ENCODE assay signal across 17 cellular contexts in genomic region chr15:29811691-29812383, GRCh38. TPM values are rescaled to one million over a fixed set of nuclear protein-coding genes. Genes with fewer than 3 reads are reported as not detected.
DNase-seq lines count a peak whose midpoint lies in the region; TF ChIP-seq lines count a peak whose summit lies in the region.
"Had no signal": no experiment of that assay in that cellular context is flagged by ENCODE, and none has a peak within 500 bp of the region (broad histone marks: within the 10 kb centered on the region; RNA-seq: fewer than 3 reads in every experiment).

No MANE protein-coding gene starts in this region.

- DNase-seq in HFFc6, result no peak
- no peak for DNase-seq in mesothelial cell of epicardium (ENCODE audit: low spot score in 2 of 2, unreplicated experiment in 2 of 2)
- no peak for DNase-seq in Calu3
- no peak for DNase-seq in RPMI8226
- no peak for DNase-seq in glutamatergic neuron
- no peak for DNase-seq in NCI-H524 treated with DMSO at 0.1 percent for 48 hours (lab: John Stamatoyannopoulos, UW)
- DNase-seq: H7, NCI-H1092 treated with DMSO at 0.1 percent for 48 hours, NCI-H146, NCI-H2081, NCI-H446 treated with DMSO at 0.1 percent for 48 hours, NCI-H774 had no signal

- H3K9me3 Mint-ChIP-seq in HFFc6, result no peaks in the 10 kb centered on the region
- peaks cover under 1% of the 10 kb centered on the region for H3K9me3 Mint-ChIP-seq in mesothelial cell of epicardium
- H3K9me3 Mint-ChIP-seq in Calu3 (ENCODE audit: low read depth, unreplicated experiment), result no peaks in the 10 kb centered on the region
- H3K9me3 Mint-ChIP-seq in glutamatergic neuron (ENCODE audit: unreplicated experiment), result no peaks in the 10 kb centered on the region

- no peak overlapping the region; the same call in 1 of the 2 replicates for H3K4me3 Mint-ChIP-seq in HFFc6
- H3K4me3 Mint-ChIP-seq in mesothelial cell of epicardium, result no peak overlapping the region
- no peak overlapping the region for H3K4me3 Mint-ChIP-seq in Calu3 (ENCODE audit: low read depth, unreplicated experiment)
- H3K4me3 Mint-ChIP-seq in glutamatergic neuron (ENCODE audit: unreplicated experiment), result no peak overlapping the region
- H3K4me3 Mint-ChIP-seq: IgD-negative memory B cell had no signal

- peaks cover 67% of the 10 kb centered on the region for H3K4me1 Mint-ChIP-seq in HFFc6 (ENCODE audit: low read depth)
- H3K4me1 Mint-ChIP-seq in mesothelial cell of epicardium, result peaks cover 61% of the 10 kb centered on the region
- peaks cover 9% of the 10 kb centered on the region for H3K4me1 Mint-ChIP-seq in Calu3 (ENCODE audit: low read depth, unreplicated experiment)
- H3K4me1 Mint-ChIP-seq in glutamatergic neuron (ENCODE audit: low read depth, unreplicated experiment), result peaks cover 55% of the 10 kb centered on the region

- intact Hi-C loops in Calu3 (cut with micrococcal nuclease; ENCODE audit: unreplicated experiment), result loop anchor here (1.0 to 10.0 kb wide), 2 partner anchors 8 to 137 kb away; no protein-coding TSS in a partner anchor

- TF ChIP-seq CTCF in 22Rv1 (IDR thresholded peaks at IDR 0.05) (no peak), HFFc6 (IDR thresholded peaks at IDR 0.05) (no peak), VCaP (conservative IDR thresholded peaks at IDR 0.05) (no peak), mesothelial cell of epicardium (IDR thresholded peaks at IDR 0.05; ENCODE audit: unreplicated experiment) (no peak), Calu3 (IDR thresholded peaks at IDR 0.05; ENCODE audit: unreplicated experiment) (no peak), glutamatergic neuron (IDR thresholded peaks at IDR 0.05; ENCODE audit: partially characterized antibody, unreplicated experiment) (no peak)

- CTCF ChIA-PET in Calu3 (lab: Charles Lee), result no interaction called here

- peak overlapping the region; percentile 66 for H3K27ac ChIP-seq in 22Rv1
- peak overlapping the region; percentile 85 for H3K27ac ChIP-seq in VCaP
- H3K27ac ChIP-seq: BLaER1 treated with 17β-estradiol and CSF1 and Interleukin-3, amounts not matched to agents 10 nM and 100 nM; HL-60 had no signal

- H3K36me3 Mint-ChIP-seq in HFFc6 (ENCODE audit: low read depth) (no peaks in the 10 kb centered on the region), mesothelial cell of epicardium (peaks cover 9% of the 10 kb centered on the region), Calu3 (ENCODE audit: insufficient read depth, unreplicated experiment) (no peaks in the 10 kb centered on the region), glutamatergic neuron (ENCODE audit: unreplicated experiment) (no peaks in the 10 kb centered on the region)
- H3K36me3 Mint-ChIP-seq: IgD-negative memory B cell had no signal

- H3K27me3 Mint-ChIP-seq in HFFc6 (ENCODE audit: insufficient read depth) (no peaks in the 10 kb centered on the region; the same call in 1 of the 2 replicates), mesothelial cell of epicardium (ENCODE audit: low read depth) (no peaks in the 10 kb centered on the region), Calu3 (ENCODE audit: unreplicated experiment) (no peaks in the 10 kb centered on the region), glutamatergic neuron (ENCODE audit: unreplicated experiment) (no peaks in the 10 kb centered on the region)

- BruUV-seq in Calu3 (replicated peaks; lab: Mats Ljungman, UMichigan), result no TSS peak

- H3K27ac Mint-ChIP-seq in HFFc6 (peak overlapping the region; percentile 56; the same call in 1 of the 2 replicates), mesothelial cell of epicardium (peak overlapping the region; percentile 72), Calu3 (ENCODE audit: unreplicated experiment) (no peak overlapping the region), glutamatergic neuron (ENCODE audit: unreplicated experiment) (no peak overlapping the region)
- H3K27ac Mint-ChIP-seq: IgD-negative memory B cell had no signal

RNA-seq across cellular contexts. Expression of gene TJP1, which starts 10.4 kb away (rescaled TPM):
- 10 to 100 TPM; 60.1 to 76.3 (median 70.4) TPM for total RNA-seq in HFFc6 (2021; fragmentation: NEBNext Ultra II Directional; extraction: Animal tissue kit (Norgen Biotek cat#: 25700))
- total RNA-seq in mesothelial cell of epicardium, result 147 to 159 TPM (median 154 TPM) in 3 replicates
- 37.4 and 44.3 TPM in 2 replicates for total RNA-seq in Calu3 (2022)
- 129 TPM for total RNA-seq in glutamatergic neuron (ENCODE audit: unreplicated experiment)

Comparison
In these comparisons a context has a peak if more than half of its experiments do, and no peak if none do; other contexts are left out.
1. H3K27ac Mint-ChIP-seq: peak in HFFc6 (single experiment) and mesothelial cell of epicardium (single experiment); none in Calu3 (single experiment) and glutamatergic neuron (single experiment).